11 cellular contexts compared by ENCODE assay signal in the genomic region with DNA sequence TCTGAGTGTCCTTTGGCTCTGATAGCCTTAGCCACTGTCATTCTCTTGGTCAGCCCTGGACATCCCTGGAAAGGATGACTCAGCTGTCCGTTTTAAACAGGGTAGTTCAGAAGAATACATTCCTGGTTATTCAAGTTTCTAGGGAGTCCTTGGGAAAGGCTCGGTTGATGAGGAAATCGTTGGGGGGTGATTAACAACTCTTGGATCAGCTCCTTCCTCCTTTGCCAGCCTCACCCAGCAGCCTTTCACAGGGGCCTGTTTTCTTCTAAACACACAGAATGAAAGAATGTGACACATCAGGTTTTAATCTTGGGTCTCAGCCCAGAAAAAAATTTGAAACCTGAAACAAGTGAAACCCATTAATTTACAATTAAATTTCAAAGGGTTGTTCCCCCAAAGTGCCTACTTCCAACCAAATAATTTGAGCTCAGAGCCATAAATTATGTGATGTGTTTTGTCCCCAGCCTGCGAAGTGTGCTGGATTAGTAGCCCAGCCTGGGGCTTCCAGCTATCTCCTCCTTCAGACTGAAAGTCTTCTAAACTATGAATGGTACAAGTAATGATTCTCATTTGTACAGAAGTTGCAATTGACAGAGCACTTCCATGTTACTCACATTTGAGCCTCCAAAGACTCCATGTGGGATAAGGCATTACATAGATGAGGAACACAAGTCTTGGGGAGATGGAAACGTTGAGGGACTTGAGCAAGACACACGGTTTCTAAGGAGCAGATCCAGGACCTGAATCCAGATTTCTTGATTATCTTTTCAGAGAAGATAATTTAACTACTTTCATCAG. TPM values are rescaled to one million over a fixed set of nuclear protein-coding genes. Genes with fewer than 3 reads are reported as not detected.
DNase-seq lines count a peak whose midpoint lies in the region; ATAC-seq and TF ChIP-seq lines count a peak whose summit lies in the region.
"Had no signal": no experiment of that assay in that cellular context is flagged by ENCODE, and none has a peak within 500 bp of the region (broad histone marks: within the 10 kb centered on the region; RNA-seq: fewer than 3 reads in every experiment).

No MANE protein-coding gene starts in this region.

- H4K91ac ChIP-seq in IMR-90 (ENCODE audit: insufficient read depth, low read depth, low read length): no peak overlapping the region

- H3K36me3 ChIP-seq in IMR-90 (ENCODE audit: control insufficient read depth, insufficient read depth, low read length) (no peaks in the 10 kb centered on the region), colonic mucosa (no peaks in the 10 kb centered on the region), tibial artery (no peaks in the 10 kb centered on the region)
- H3K36me3 ChIP-seq: ascending aorta had no signal

- dilution Hi-C loops in IMR-90 (cut with HindIII; ENCODE audit: low sequenced_read_pairs, unreplicated experiment): no loop called here

- no peak overlapping the region for H2AK5ac ChIP-seq in IMR-90 (ENCODE audit: low read depth, low read length)

- H2AFZ ChIP-seq in IMR-90 (replicated peaks; ENCODE audit: low read length, poor library complexity): no peak overlapping the region

- H3K9me3 ChIP-seq in IMR-90 (ENCODE audit: control insufficient read depth, insufficient read depth, low read length): no peaks in the 10 kb centered on the region
- no peaks in the 10 kb centered on the region for H3K9me3 ChIP-seq in colonic mucosa
- H3K9me3 ChIP-seq in tibial artery: no peaks in the 10 kb centered on the region
- H3K9me3 ChIP-seq: ascending aorta had no signal

- CTCF ChIA-PET in IMR-90 (lab: Yijun Ruan, JAX): interaction anchor here (1.0 kb wide), 1 partner anchor 9 kb away, joined by 3 read pairs; no protein-coding TSS in a partner anchor

- BruUV-seq in IMR-90 (replicated peaks; lab: Mats Ljungman, UMichigan): no TSS peak

- POLR2A ChIA-PET in IMR-90 (lab: Charles Lee; ENCODE audit: unreplicated experiment): no interaction called here

- no peak overlapping the region for H2BK120ac ChIP-seq in IMR-90 (ENCODE audit: low read depth, low read length)

- TF ChIP-seq POLR2A in IMR-90 (IDR thresholded peaks at IDR 0.05; ENCODE audit: low read depth, low read length): no peak

- no peak overlapping the region for H3K4ac ChIP-seq in IMR-90 (ENCODE audit: low read depth, low read length)

- H4K5ac ChIP-seq in IMR-90 (ENCODE audit: low read depth, low read length): no peak overlapping the region

- no peak overlapping the region for H4K8ac ChIP-seq in IMR-90 (ENCODE audit: low read depth in 2 of 2, low read length in 2 of 2)

- intact Hi-C loops in IMR-90 (cut with micrococcal nuclease): loop anchor here (5.0 to 10.0 kb wide), 2 partner anchors 162 to 825 kb away; partner anchors contain the start of gene E2F8
- intact Hi-C loops in colonic mucosa (cut with DNase I): loop anchor here (10.0 kb wide), 2 partner anchors 175 to 235 kb away; no protein-coding TSS in a partner anchor
- intact Hi-C loops in tibial artery (cut with DNase I; ENCODE audit: low total_unique reads): no loop called here

- H3K4me3 ChIP-seq in IMR-90 (ENCODE audit: insufficient read depth, low read depth, low read length) (no peak overlapping the region), colonic mucosa (no peak overlapping the region), tibial artery (no peak overlapping the region)
- H3K4me3 ChIP-seq: ascending aorta had no signal

- H2BK20ac ChIP-seq in IMR-90 (ENCODE audit: low read depth, low read length): no peak overlapping the region

- H3K56ac ChIP-seq in IMR-90 (ENCODE audit: extremely low read depth, insufficient read depth, low read length): no peak overlapping the region

- no peak overlapping the region for H3K9ac ChIP-seq in IMR-90 (ENCODE audit: low read depth, low read length)
- H3K9ac ChIP-seq in colonic mucosa (ENCODE audit: low read depth in 2 of 2, low read length in 2 of 2): no peak overlapping the region

- no peak overlapping the region for H3K18ac ChIP-seq in IMR-90 (ENCODE audit: low read depth, low read length)

- H3K79me1 ChIP-seq in IMR-90 (ENCODE audit: low read depth in 1 of 2, low read length in 2 of 2): no peaks in the 10 kb centered on the region

- no CpG with 5 or more reads among the region's 6 CpGs for WGBS in IMR-90 (ENCODE audit: extremely low coverage in 2 of 2, insufficient read length in 1 of 2), 2 experiments

- peaks cover 3% of the 10 kb centered on the region; the same call in 1 of the 2 replicates for H3K4me1 ChIP-seq in IMR-90 (ENCODE audit: control insufficient read depth, insufficient read depth, low read length)
- H3K4me1 ChIP-seq in colonic mucosa: no peaks in the 10 kb centered on the region
- peaks cover 0 to 4% (median 0%) of the 10 kb centered on the region in 4 donors for H3K4me1 ChIP-seq in tibial artery
- H3K4me1 ChIP-seq: ascending aorta had no signal

- in situ Hi-C loops in IMR-90 (cut with MboI; ENCODE audit: low sequenced_read_pairs): loop anchor here (25.0 kb wide), 1 partner anchor 682 kb away; no protein-coding TSS in a partner anchor

- H2AK9ac ChIP-seq in IMR-90 (replicated peaks; ENCODE audit: low read depth, low read length, poor library complexity): no peak overlapping the region

- no peaks in the 10 kb centered on the region for H3K9me1 ChIP-seq in IMR-90 (ENCODE audit: insufficient read depth, low read length)

- no peak overlapping the region for H3K27ac ChIP-seq in IMR-90 (ENCODE audit: insufficient read depth, low read length)
- H3K27ac ChIP-seq in colonic mucosa: no peak overlapping the region
- no peak overlapping the region for H3K27ac ChIP-seq in tibial artery
- H3K27ac ChIP-seq: ascending aorta had no signal

- peaks cover 12% of the 10 kb centered on the region for H3K27me3 ChIP-seq in IMR-90 (ENCODE audit: control insufficient read depth, insufficient read depth, low read length)
- H3K27me3 ChIP-seq in colonic mucosa: no peaks in the 10 kb centered on the region
- H3K27me3 ChIP-seq in tibial artery: peaks cover 0 to 6% of the 10 kb centered on the region in 2 donors
- H3K27me3 ChIP-seq: ascending aorta had no signal

- no peak overlapping the region for H3K4me2 ChIP-seq in IMR-90 (ENCODE audit: low read depth, low read length)

- no peak overlapping the region for H2BK15ac ChIP-seq in IMR-90 (ENCODE audit: low read depth, low read length)

- TF ChIP-seq CTCF in IMR-90 (conservative IDR thresholded peaks at IDR 0.05; ENCODE audit: low read depth, low read length): no peak
- TF ChIP-seq CTCF in colonic mucosa (IDR thresholded peaks at IDR 0.05): no peak
- no peak for TF ChIP-seq CTCF in tibial artery (IDR thresholded peaks at IDR 0.05)

- ATAC-seq in IMR-90 (ENCODE audit: low read depth): peak; percentile 70
- ATAC-seq: activated CD8-positive, alpha-beta T cell treated with anti-CD3 and anti-CD28 coated beads for 36 hours had no signal

- DNase-seq in A172 (ENCODE audit: low spot score) (peak; percentile 96), IMR-90 (peak; percentile 68), colonic mucosa (peak; percentile 12), lung microvascular endothelial cell (ENCODE audit: low read depth in 2 of 2) (peak; percentile 72 to 92), NCI-H1694 treated with DMSO at 0.1 percent for 48 hours (lab: John Stamatoyannopoulos, UW) (no peak), SW480 (ENCODE audit: low spot score) (no peak), tibial artery (no peak), NCI-H1417 treated with DMSO at 0.1 percent for 48 hours (lab: John Stamatoyannopoulos, UW) (no peak)
- DNase-seq: activated CD8-positive, alpha-beta T cell treated with anti-CD3 and anti-CD28 coated beads for 36 hours; AML-193 had no signal

- no peak overlapping the region for H3K23ac ChIP-seq in IMR-90 (ENCODE audit: low read depth, low read length)

- H2BK5ac ChIP-seq in IMR-90 (ENCODE audit: low read depth, low read length, poor library complexity, severe bottlenecking): no peak overlapping the region

- no peaks in the 10 kb centered on the region for H4K20me1 ChIP-seq in IMR-90 (ENCODE audit: insufficient read depth, low read length)

- no peak for TF ChIP-seq RAD21 in IMR-90 (IDR thresholded peaks at IDR 0.05; ENCODE audit: low read length)

- H3K14ac ChIP-seq in IMR-90 (replicated peaks; ENCODE audit: low read depth, low read length): no peak overlapping the region

TF ChIP-seq in IMR-90, 13 proteins besides CTCF, POLR2A, EP300 and RAD21:
- TF ChIP-seq MXI1 (IDR thresholded peaks at IDR 0.05; ENCODE audit: borderline replicate concordance, low read depth, low read length) (no peak), RFX5 (IDR thresholded peaks at IDR 0.05; ENCODE audit: low read depth, low read length) (no peak), NFE2L2 (IDR thresholded peaks at IDR 0.05; ENCODE audit: low read depth, low read length) (peak; percentile 60), CEBPB (IDR thresholded peaks at IDR 0.05; ENCODE audit: low read depth, low read length) (peak; percentile 66; the same call in 1 of the 2 replicates), RCOR1 (IDR thresholded peaks at IDR 0.05; ENCODE audit: insufficient replicate concordance, low read length) (no peak)

RNA-seq across cellular contexts. Expression of gene MRGPRX2, which starts 19.3 kb away (rescaled TPM):
- not detected in 2 replicates for total RNA-seq in A172 (2014; rRNA removed; shearing (Covaris generic))
- total RNA-seq in IMR-90 (2012; rRNA removed) (not detected in 2 replicates), colonic mucosa (not detected), lung microvascular endothelial cell (not detected in 2 replicates)
- polyA plus RNA-seq in IMR-90 (2012; rRNA removed): not detected in 2 replicates
- not detected in 2 replicates for polyA plus RNA-seq in IMR-90 (2012; cell fraction: cytosol; rRNA removed)
- not detected in 2 replicates for polyA plus RNA-seq in IMR-90 (2012; cell fraction: nucleus; rRNA removed; ENCODE audit: low replicate concordance)
- total RNA-seq: activated CD8-positive, alpha-beta T cell treated with anti-CD3 and anti-CD28 coated beads for 36 hours; ascending aorta had no signal

RNA-seq across cellular contexts. Expression of gene ZDHHC13, which starts 37.1 kb away (rescaled TPM):
- total RNA-seq in A172 (2014; rRNA removed; shearing (Covaris generic)): 37.5 and 37.6 TPM in 2 replicates
- total RNA-seq in IMR-90 (2012; rRNA removed) (15.1 and 20.0 TPM in 2 replicates), colonic mucosa (10 to 100 TPM; 30.8 to 35.0 TPM), lung microvascular endothelial cell (13.9 and 25.7 TPM in 2 replicates)
- 6.3 and 7.2 TPM in 2 replicates for polyA plus RNA-seq in IMR-90 (2012; rRNA removed)
- polyA plus RNA-seq in IMR-90 (2012; cell fraction: cytosol; rRNA removed): 1.7 and 1.9 TPM in 2 replicates
- 1.7 and 13.3 TPM in 2 replicates for polyA plus RNA-seq in IMR-90 (2012; cell fraction: nucleus; rRNA removed; ENCODE audit: low replicate concordance)

Comparison
In these comparisons a context has a peak if more than half of its experiments do, and no peak if none do; other contexts are left out.
1. DNase-seq: peak in A172 (single experiment), IMR-90 (single experiment), colonic mucosa (single experiment) and lung microvascular endothelial cell (2 of 2); none in NCI-H1694 treated with DMSO at 0.1 percent for 48 hours (single experiment), SW480 (single experiment), tibial artery (0 of 2) and NCI-H1417 treated with DMSO at 0.1 percent for 48 hours (single experiment).